ENCODE assay signal across 24 cellular contexts in the genomic region with DNA sequence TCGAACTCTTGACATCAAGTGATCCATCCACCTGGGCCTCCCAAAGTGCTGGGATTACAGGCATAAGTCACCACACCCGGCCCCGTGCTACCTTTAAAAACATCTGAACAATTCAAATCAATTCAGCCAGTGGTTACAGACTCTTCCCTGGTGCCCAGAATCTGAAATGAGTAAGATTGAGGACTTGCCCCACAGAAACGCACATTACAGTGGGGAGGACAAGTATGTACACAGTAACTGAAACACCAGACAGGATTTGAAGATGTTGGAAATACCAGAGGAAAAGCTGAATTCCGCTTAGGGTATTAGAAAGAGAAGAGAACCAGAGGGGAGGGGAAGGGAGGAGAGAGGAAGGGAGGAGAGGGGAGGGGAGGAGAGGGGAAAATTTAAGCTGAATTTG. TPM values are rescaled to one million over a fixed set of nuclear protein-coding genes. Genes with fewer than 3 reads are reported as not detected.
"Had no signal": no experiment of that assay in that cellular context is flagged by ENCODE, and none has a peak within 500 bp of the region (broad histone marks: within the 10 kb centered on the region; RNA-seq: fewer than 3 reads in every experiment).

No MANE protein-coding gene starts in this region.

- ATAC-seq: activated CD4-positive, CD25-positive, alpha-beta regulatory T cell treated with anti-CD3 and anti-CD28 coated beads, Interleukin-2, amount 50 U/mL, for 24 hours; activated CD8-positive, alpha-beta memory T cell treated with anti-CD3 and anti-CD28 coated beads, Interleukin-2, amount 10 ng/mL, durations not matched to agents 7 days and 5 days; activated CD8-positive, alpha-beta T cell treated with anti-CD3 and anti-CD28 coated beads for 36 hours; esophagus mucosa had no signal

- H3K4me3 ChIP-seq: ascending aorta, coronary artery, dorsolateral prefrontal cortex had no signal

- H3K36me3 ChIP-seq: ascending aorta had no signal

- H3K4me1 ChIP-seq: ascending aorta had no signal

- H3K27me3 ChIP-seq: ascending aorta, dorsolateral prefrontal cortex had no signal

- FAIRE-seq: bronchial epithelial cell, frontal cortex had no signal

- DNase-seq: activated B cell treated with CpG ODN at 0.5 μM for 24 hours; activated CD4-positive, alpha-beta T cell treated with anti-CD3 and anti-CD28 coated beads for 48 hours; activated CD4-positive, alpha-beta T cell treated with anti-CD3 and anti-CD28 coated beads, Interleukin-2, amount 50 U/mL, for 1 hour; activated CD4-positive, alpha-beta T cell treated with anti-CD3 and anti-CD28 coated beads, Interleukin-2, amount 50 U/mL, for 48 hours; activated CD8-positive, alpha-beta memory T cell treated with anti-CD3 and anti-CD28 coated beads, Interleukin-2, amount 10 ng/mL, durations not matched to agents 7 days and 5 days; activated CD8-positive, alpha-beta memory T cell treated with anti-CD3 and anti-CD28 coated beads, Interleukin-2, amount 50 U/mL, for 4 hours; activated CD8-positive, alpha-beta T cell treated with anti-CD3 and anti-CD28 coated beads for 36 hours; activated effector memory CD4-positive, alpha-beta T cell treated with anti-CD3 and anti-CD28 coated beads, Interleukin-2, amount 50 U/mL, for 16 hours; activated naive CD4-positive, alpha-beta T cell treated with anti-CD3 and anti-CD28 coated beads for 36 hours; activated naive CD8-positive, alpha-beta T cell treated with anti-CD3 and anti-CD28 coated beads for 36 hours; activated T-cell treated with anti-CD3 and anti-CD28 coated beads, Interleukin-2, amount 50 U/mL, for 1 hour; activated T-cell treated with anti-CD3 and anti-CD28 coated beads, Interleukin-2, amount 50 U/mL, for 48 hours; dorsolateral prefrontal cortex; effector memory CD4-positive, alpha-beta T cell; endodermal cell; foreskin fibroblast; head of caudate nucleus; T-helper 2 cell had no signal

- H3K27ac ChIP-seq: ascending aorta, coronary artery had no signal

- H3K9me3 ChIP-seq: ascending aorta had no signal

RNA-seq across cellular contexts. Expression of gene NIM1K, which starts 17.8 kb away (rescaled TPM):
- total RNA-seq: ascending aorta, bronchial epithelial cell, endodermal cell, esophagus mucosa had no signal
